Comparison of ENCODE assay signal across 1 cellular context in the genomic region with DNA sequence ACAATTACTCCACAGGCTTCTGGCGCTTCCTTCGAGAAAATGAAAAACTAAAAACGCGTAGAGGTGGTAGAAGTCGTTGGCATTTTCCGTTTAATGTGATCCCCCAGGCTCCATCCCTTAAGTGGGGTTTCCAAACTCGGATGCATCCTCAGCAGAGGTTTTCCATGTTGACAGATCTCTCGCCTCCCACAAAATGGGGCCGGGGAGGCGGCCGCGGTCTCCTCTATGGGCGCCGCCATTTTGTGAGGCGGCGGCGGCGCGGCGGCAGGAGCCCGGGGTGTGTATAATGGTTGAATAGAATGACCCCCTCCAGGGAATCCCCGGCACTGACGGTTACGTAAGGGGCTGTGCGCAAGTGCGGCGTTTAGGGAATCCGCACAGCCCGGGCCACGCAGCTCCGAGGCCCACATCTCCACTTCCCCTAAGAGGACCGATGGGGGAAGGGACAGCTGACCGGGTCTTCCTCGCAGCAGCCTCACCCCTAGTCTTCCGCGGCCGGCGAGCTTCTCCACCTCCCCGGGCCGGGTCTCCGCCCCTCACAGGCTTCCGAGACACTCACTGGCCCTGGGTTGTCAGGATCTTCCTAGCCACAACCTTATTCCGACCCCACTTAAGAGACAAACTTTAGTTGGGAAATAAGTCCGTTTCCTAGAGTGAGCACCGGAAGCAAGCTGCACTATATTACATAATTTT.
TF ChIP-seq lines count a peak whose summit lies in the region.

No MANE protein-coding gene starts in this region.

TF ChIP-seq in K562, 482 proteins besides CTCF, POLR2A, EP300 and RAD21 (continued from another document and continues in another):
- TF ChIP-seq, protein P1, sequence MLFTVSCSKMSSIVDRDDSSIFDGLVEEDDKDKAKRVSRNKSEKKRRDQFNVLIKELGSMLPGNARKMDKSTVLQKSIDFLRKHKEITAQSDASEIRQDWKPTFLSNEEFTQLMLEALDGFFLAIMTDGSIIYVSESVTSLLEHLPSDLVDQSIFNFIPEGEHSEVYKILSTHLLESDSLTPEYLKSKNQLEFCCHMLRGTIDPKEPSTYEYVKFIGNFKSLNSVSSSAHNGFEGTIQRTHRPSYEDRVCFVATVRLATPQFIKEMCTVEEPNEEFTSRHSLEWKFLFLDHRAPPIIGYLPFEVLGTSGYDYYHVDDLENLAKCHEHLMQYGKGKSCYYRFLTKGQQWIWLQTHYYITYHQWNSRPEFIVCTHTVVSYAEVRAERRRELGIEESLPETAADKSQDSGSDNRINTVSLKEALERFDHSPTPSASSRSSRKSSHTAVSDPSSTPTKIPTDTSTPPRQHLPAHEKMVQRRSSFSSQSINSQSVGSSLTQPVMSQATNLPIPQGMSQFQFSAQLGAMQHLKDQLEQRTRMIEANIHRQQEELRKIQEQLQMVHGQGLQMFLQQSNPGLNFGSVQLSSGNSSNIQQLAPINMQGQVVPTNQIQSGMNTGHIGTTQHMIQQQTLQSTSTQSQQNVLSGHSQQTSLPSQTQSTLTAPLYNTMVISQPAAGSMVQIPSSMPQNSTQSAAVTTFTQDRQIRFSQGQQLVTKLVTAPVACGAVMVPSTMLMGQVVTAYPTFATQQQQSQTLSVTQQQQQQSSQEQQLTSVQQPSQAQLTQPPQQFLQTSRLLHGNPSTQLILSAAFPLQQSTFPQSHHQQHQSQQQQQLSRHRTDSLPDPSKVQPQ (CRISPR knock-in tag; IDR thresholded peaks at IDR 0.05; ENCODE audit: borderline replicate concordance): no peak
- TF ChIP-seq ZNF253 (CRISPR knock-in tag; conservative IDR thresholded peaks at IDR 0.05): no peak
- TF ChIP-seq, protein P2, sequence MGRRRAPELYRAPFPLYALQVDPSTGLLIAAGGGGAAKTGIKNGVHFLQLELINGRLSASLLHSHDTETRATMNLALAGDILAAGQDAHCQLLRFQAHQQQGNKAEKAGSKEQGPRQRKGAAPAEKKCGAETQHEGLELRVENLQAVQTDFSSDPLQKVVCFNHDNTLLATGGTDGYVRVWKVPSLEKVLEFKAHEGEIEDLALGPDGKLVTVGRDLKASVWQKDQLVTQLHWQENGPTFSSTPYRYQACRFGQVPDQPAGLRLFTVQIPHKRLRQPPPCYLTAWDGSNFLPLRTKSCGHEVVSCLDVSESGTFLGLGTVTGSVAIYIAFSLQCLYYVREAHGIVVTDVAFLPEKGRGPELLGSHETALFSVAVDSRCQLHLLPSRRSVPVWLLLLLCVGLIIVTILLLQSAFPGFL (CRISPR knock-in tag; IDR thresholded peaks at IDR 0.05): no peak
- no peak for TF ChIP-seq ZNF23 (CRISPR knock-in tag; IDR thresholded peaks at IDR 0.05)
- TF ChIP-seq ZNF324 (CRISPR knock-in tag; IDR thresholded peaks at IDR 0.05): no peak
- TF ChIP-seq BRF1 (IDR thresholded peaks at IDR 0.05; ENCODE audit: borderline replicate concordance, extremely low read depth, insufficient read length): no peak
- TF ChIP-seq CREM (IDR thresholded peaks at IDR 0.05; ENCODE audit: low read depth): peak; percentile 91
- TF ChIP-seq, protein P3, sequence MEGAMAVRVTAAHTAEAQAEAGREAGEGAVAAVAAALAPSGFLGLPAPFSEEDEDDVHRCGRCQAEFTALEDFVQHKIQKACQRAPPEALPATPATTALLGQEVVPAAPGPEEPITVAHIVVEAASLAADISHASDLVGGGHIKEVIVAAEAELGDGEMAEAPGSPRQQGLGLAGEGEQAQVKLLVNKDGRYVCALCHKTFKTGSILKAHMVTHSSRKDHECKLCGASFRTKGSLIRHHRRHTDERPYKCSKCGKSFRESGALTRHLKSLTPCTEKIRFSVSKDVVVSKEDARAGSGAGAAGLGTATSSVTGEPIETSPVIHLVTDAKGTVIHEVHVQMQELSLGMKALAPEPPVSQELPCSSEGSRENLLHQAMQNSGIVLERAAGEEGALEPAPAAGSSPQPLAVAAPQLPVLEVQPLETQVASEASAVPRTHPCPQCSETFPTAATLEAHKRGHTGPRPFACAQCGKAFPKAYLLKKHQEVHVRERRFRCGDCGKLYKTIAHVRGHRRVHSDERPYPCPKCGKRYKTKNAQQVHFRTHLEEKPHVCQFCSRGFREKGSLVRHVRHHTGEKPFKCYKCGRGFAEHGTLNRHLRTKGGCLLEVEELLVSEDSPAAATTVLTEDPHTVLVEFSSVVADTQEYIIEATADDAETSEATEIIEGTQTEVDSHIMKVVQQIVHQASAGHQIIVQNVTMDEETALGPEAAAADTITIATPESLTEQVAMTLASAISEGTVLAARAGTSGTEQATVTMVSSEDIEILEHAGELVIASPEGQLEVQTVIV (CRISPR knock-in tag; IDR thresholded peaks at IDR 0.05; ENCODE audit: borderline replicate concordance): no peak
- TF ChIP-seq ZNF407 (IDR thresholded peaks at IDR 0.05; ENCODE audit: low read depth): no peak
- TF ChIP-seq HMG20A (CRISPR knock-in tag; conservative IDR thresholded peaks at IDR 0.05): no peak
- TF ChIP-seq SMAD1 (IDR thresholded peaks at IDR 0.05; ENCODE audit: low read depth, low read length, partially characterized antibody): peak; percentile 98
- no peak for TF ChIP-seq PTRF (tag; IDR thresholded peaks at IDR 0.05)
- TF ChIP-seq NFIC (IDR thresholded peaks at IDR 0.05): peak; percentile 29; the same call in 1 of the 2 replicates
- TF ChIP-seq XRCC3 (IDR thresholded peaks at IDR 0.05): no peak
- TF ChIP-seq EZH2 (IDR thresholded peaks at IDR 0.05; ENCODE audit: borderline replicate concordance, low read depth, low read length): no peak
- TF ChIP-seq XRCC5 (IDR thresholded peaks at IDR 0.05; ENCODE audit: low read depth, low read length): peak; percentile 83; the same call in 1 of the 2 replicates
- no peak; the same call in 1 of the 2 replicates for TF ChIP-seq NFE2 (IDR thresholded peaks at IDR 0.05; ENCODE audit: low read depth)
- no peak for TF ChIP-seq ZSCAN29 (IDR thresholded peaks at IDR 0.05)
- no peak for TF ChIP-seq ZNF830 (CRISPR knock-in tag; IDR thresholded peaks at IDR 0.05)
- TF ChIP-seq HNRNPK (IDR thresholded peaks at IDR 0.05; ENCODE audit: low read depth, low read length, poor library complexity, severe bottlenecking): no peak
- TF ChIP-seq ZC3H11A (IDR thresholded peaks at IDR 0.05; ENCODE audit: low read depth, low read length): peak; percentile 99
- TF ChIP-seq RAD51 (IDR thresholded peaks at IDR 0.05; ENCODE audit: borderline replicate concordance, low read depth): peak; percentile 15; the same call in 1 of the 2 replicates
- peak; percentile 39 for TF ChIP-seq E2F8 (IDR thresholded peaks at IDR 0.05; ENCODE audit: low read depth, partially characterized antibody)
- peak; percentile 98 for TF ChIP-seq POLR2G (IDR thresholded peaks at IDR 0.05; ENCODE audit: low read depth, low read length)
- no peak for TF ChIP-seq KLF13 (tag; IDR thresholded peaks at IDR 0.05; ENCODE audit: borderline replicate concordance, low read depth)
- peak; percentile 83; the same call in 1 of the 2 replicates for TF ChIP-seq FOXP1 (CRISPR knock-in tag; IDR thresholded peaks at IDR 0.05)
- no peak for TF ChIP-seq ZNF140 (CRISPR knock-in tag; IDR thresholded peaks at IDR 0.05)
- no peak for TF ChIP-seq ZKSCAN8 (CRISPR knock-in tag; IDR thresholded peaks at IDR 0.05)
- peak; percentile 77 for TF ChIP-seq BRD9 (IDR thresholded peaks at IDR 0.05; ENCODE audit: low read depth, partially characterized antibody)
- no peak for TF ChIP-seq ZNF274 (IDR thresholded peaks at IDR 0.05; ENCODE audit: borderline replicate concordance, low read depth, low read length)
- 0 out of 2 replicates have a peak, but pooled peaks have one; percentile 12 for TF ChIP-seq LARP7 (IDR thresholded peaks at IDR 0.05)
- TF ChIP-seq TRIM28 (IDR thresholded peaks at IDR 0.05): peak; percentile 62
- TF ChIP-seq, protein P4, sequence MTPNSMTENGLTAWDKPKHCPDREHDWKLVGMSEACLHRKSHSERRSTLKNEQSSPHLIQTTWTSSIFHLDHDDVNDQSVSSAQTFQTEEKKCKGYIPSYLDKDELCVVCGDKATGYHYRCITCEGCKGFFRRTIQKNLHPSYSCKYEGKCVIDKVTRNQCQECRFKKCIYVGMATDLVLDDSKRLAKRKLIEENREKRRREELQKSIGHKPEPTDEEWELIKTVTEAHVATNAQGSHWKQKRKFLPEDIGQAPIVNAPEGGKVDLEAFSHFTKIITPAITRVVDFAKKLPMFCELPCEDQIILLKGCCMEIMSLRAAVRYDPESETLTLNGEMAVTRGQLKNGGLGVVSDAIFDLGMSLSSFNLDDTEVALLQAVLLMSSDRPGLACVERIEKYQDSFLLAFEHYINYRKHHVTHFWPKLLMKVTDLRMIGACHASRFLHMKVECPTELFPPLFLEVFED (CRISPR knock-in tag; conservative IDR thresholded peaks at IDR 0.05): no peak
- no peak for TF ChIP-seq NFXL1 (CRISPR knock-in tag; IDR thresholded peaks at IDR 0.05)
- TF ChIP-seq TAL1 (IDR thresholded peaks at IDR 0.05): no peak
- no peak for TF ChIP-seq CHD1 (IDR thresholded peaks at IDR 0.05; ENCODE audit: low read length)
- TF ChIP-seq MTA1 (IDR thresholded peaks at IDR 0.05; ENCODE audit: borderline replicate concordance): peak; percentile 72
- no peak for TF ChIP-seq HINFP (tag; conservative IDR thresholded peaks at IDR 0.05; ENCODE audit: low read depth)
